10 cellular contexts compared by ENCODE assay signal in the genomic region with DNA sequence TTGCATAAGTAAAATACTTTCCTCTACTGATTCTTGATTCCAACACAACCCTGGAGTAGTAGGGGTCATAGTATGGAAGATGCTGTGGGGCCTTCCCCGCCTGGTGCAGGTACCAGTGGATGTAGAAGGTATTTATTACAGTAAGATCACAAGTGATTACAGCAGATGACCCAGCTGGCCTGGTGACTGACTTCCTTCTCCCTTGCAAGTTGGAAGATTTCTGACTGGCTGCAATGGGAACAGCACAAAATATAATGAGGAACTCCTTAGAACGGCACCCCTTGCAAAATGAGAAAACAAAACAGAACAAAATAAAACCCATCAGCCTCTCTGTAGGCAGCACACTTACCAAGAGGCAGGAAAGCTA.
DNase-seq lines count a peak whose midpoint lies in the region; ATAC-seq and TF ChIP-seq lines count a peak whose summit lies in the region.
"Had no signal": no experiment of that assay in that cellular context is flagged by ENCODE, and none has a peak within 500 bp of the region (broad histone marks: within the 10 kb centered on the region; RNA-seq: fewer than 3 reads in every experiment).

No MANE protein-coding gene starts in this region.

- no peaks in the 10 kb centered on the region for H3K36me3 ChIP-seq in transverse colon

- H3K9me3 Mint-ChIP-seq in activated naive CD4-positive, alpha-beta T cell treated with anti-CD3 and anti-CD28 coated beads for 36 hours = no peaks in the 10 kb centered on the region
- H3K9me3 Mint-ChIP-seq: nephron had no signal

- no peak overlapping the region for H3K4me3 ChIP-seq in transverse colon

- H3K4me1 Mint-ChIP-seq in activated naive CD4-positive, alpha-beta T cell treated with anti-CD3 and anti-CD28 coated beads for 36 hours (ENCODE audit: low read depth) = peaks cover 39% of the 10 kb centered on the region

- ATAC-seq in left ventricle myocardium superior (peak; percentile 44), HG03520 (IDR thresholded peaks at IDR 0.05; ENCODE audit: unreplicated experiment) (no peak)

- no peak for DNase-seq in activated naive CD4-positive, alpha-beta T cell treated with anti-CD3 and anti-CD28 coated beads for 36 hours
- no peak for DNase-seq in activated naive CD4-positive, alpha-beta T cell treated with Interleukin-2 at 50 U/mL for 16 hours
- DNase-seq in SKM-1 treated with dmso at 0.1 percent for 144 hours (lab: John Stamatoyannopoulos, UW; ENCODE audit: unreplicated experiment) (peak; percentile 86), left ventricle myocardium superior (no peak), transverse colon (no peak), GM03348 (ENCODE audit: low spot score) (no peak)
- no peak for DNase-seq in stimulated activated CD4-positive, alpha-beta T cell treated with anti-CD3 and anti-CD28 coated beads, Interleukin-2, amount 100 ng/mL, for 24 hours
- DNase-seq: NCI-H1436 treated with DMSO at 0.1 percent for 48 hours had no signal

- H3K4me1 ChIP-seq in transverse colon = peaks cover 0 to 11% (median 0%) of the 10 kb centered on the region in 4 donors

- CTCF ChIA-PET in activated naive CD4-positive, alpha-beta T cell treated with anti-CD3 and anti-CD28 coated beads for 36 hours (lab: Charles Lee) = interaction anchor here (0.6 to 3.5 kb wide), 32 partner anchors 8 to 1739 kb away, joined by 3 to 80 read pairs (median 6); a partner anchor contains a TSS

- H3K4me3 Mint-ChIP-seq in activated naive CD4-positive, alpha-beta T cell treated with anti-CD3 and anti-CD28 coated beads for 36 hours = peak overlapping the region; percentile 43
- H3K4me3 Mint-ChIP-seq: nephron had no signal

- H3K27me3 Mint-ChIP-seq in activated naive CD4-positive, alpha-beta T cell treated with anti-CD3 and anti-CD28 coated beads for 36 hours (ENCODE audit: low read depth) = no peaks in the 10 kb centered on the region

- no peaks in the 10 kb centered on the region for H3K9me3 ChIP-seq in transverse colon

- intact Hi-C loops in activated naive CD4-positive, alpha-beta T cell treated with anti-CD3 and anti-CD28 coated beads for 36 hours (cut with micrococcal nuclease) = loop anchor here (1.0 to 5.0 kb wide), 4 partner anchors 10 to 228 kb away; no protein-coding TSS in a partner anchor
- intact Hi-C loops in left ventricle myocardium superior (cut with micrococcal nuclease) (no loop called here), transverse colon (cut with DNase I; ENCODE audit: low total_unique reads) (no loop called here)

- no peaks in the 10 kb centered on the region for H3K27me3 ChIP-seq in transverse colon

- TF ChIP-seq CTCF in transverse colon (IDR thresholded peaks at IDR 0.05) = no peak

- peak overlapping the region; percentile 27 to 58 (median 36) for H3K27ac ChIP-seq in transverse colon

- in situ Hi-C loops in transverse colon (cut with MboI; ENCODE audit: low pct_ligation_motif_present in 1 of 4, low pct_unique_long_range_greater_than_20kb in 1 of 4, low sequenced_read_pairs in 3 of 4) = loop anchor here in 2 of 4 donors (25.0 kb wide), 1 partner anchor 223 kb away; no protein-coding TSS in a partner anchor

- whole genome bisulfite sequencing in transverse colon (ENCODE audit: low coverage in 1 of 2), 2 donors = 73% methylated on average over 2 of the region's 2 CpGs; no CpG with 5 or more reads in 1 of the 2 donors

- TF ChIP-seq EP300 in transverse colon (IDR thresholded peaks at IDR 0.05; ENCODE audit: low read depth) = no peak

- no peaks in the 10 kb centered on the region for H3K36me3 Mint-ChIP-seq in activated naive CD4-positive, alpha-beta T cell treated with anti-CD3 and anti-CD28 coated beads for 36 hours (ENCODE audit: low read depth)

- H3K27ac Mint-ChIP-seq in activated naive CD4-positive, alpha-beta T cell treated with anti-CD3 and anti-CD28 coated beads for 36 hours = peak overlapping the region; percentile 36

- no peak for TF ChIP-seq POLR2A in transverse colon (IDR thresholded peaks at IDR 0.05)
